Comparison of ENCODE assay signal across 8 cellular contexts in genomic region chr4:80183196-80184052, GRCh38.
DNase-seq lines count a peak whose midpoint lies in the region; ATAC-seq, FAIRE-seq and TF ChIP-seq lines count a peak whose summit lies in the region.

No MANE protein-coding gene starts in this region.

- in situ Hi-C loops in astrocyte of the cerebellum (cut with HindIII; ENCODE audit: low sequenced_read_pairs) = no loop called here

- no peaks in the 10 kb centered on the region for H3K27me3 Mint-ChIP-seq in stimulated activated memory B cell treated with anti-CD40 and anti-IgM and Interleukin-4, amounts not matched to agents 10 μg/mL and 1 μg/mL and 100 μg/mL, for 72 hours

- H3K4me3 Mint-ChIP-seq in stimulated activated memory B cell treated with anti-CD40 and anti-IgM and Interleukin-4, amounts not matched to agents 10 μg/mL and 1 μg/mL and 100 μg/mL, for 72 hours = peak overlapping the region; percentile 98

- H3K36me3 Mint-ChIP-seq in stimulated activated memory B cell treated with anti-CD40 and anti-IgM and Interleukin-4, amounts not matched to agents 10 μg/mL and 1 μg/mL and 100 μg/mL, for 72 hours = peaks cover 6% of the 10 kb centered on the region

- H3K27ac ChIP-seq in layer of hippocampus (ENCODE audit: low read depth, low read length) = peak overlapping the region; percentile 52

- no peak for FAIRE-seq in D721Med (lab: Jason Lieb, UNC)

- TF ChIP-seq CTCF in HFF-Myc (IDR thresholded peaks at IDR 0.05; ENCODE audit: low read depth, low read length, missing control alignments) (no peak), astrocyte of the cerebellum (IDR thresholded peaks at IDR 0.05; ENCODE audit: low read depth, low read length, missing control alignments) (no peak), D721Med (IDR thresholded peaks at IDR 0.05; ENCODE audit: insufficient read depth, missing control alignments) (no peak)

- DNase-seq in GDM1 (lab: John Stamatoyannopoulos, UW) (peak; percentile 65), HFF-Myc (ENCODE audit: extremely low read depth, low read depth) (no peak), NCI-H748 (lab: John Stamatoyannopoulos, UW; ENCODE audit: unreplicated experiment) (peak; percentile 77), astrocyte of the cerebellum (ENCODE audit: low read depth) (no peak), D721Med (ENCODE audit: insufficient read length, low spot score) (no peak), NCI-H1694 (lab: John Stamatoyannopoulos, UW) (no peak)

- peaks cover 4% of the 10 kb centered on the region for H3K9me3 Mint-ChIP-seq in stimulated activated memory B cell treated with anti-CD40 and anti-IgM and Interleukin-4, amounts not matched to agents 10 μg/mL and 1 μg/mL and 100 μg/mL, for 72 hours

- peak overlapping the region; percentile 96 for H3K27ac Mint-ChIP-seq in stimulated activated memory B cell treated with anti-CD40 and anti-IgM and Interleukin-4, amounts not matched to agents 10 μg/mL and 1 μg/mL and 100 μg/mL, for 72 hours

- peaks cover 50% of the 10 kb centered on the region for H3K4me1 Mint-ChIP-seq in stimulated activated memory B cell treated with anti-CD40 and anti-IgM and Interleukin-4, amounts not matched to agents 10 μg/mL and 1 μg/mL and 100 μg/mL, for 72 hours

- H3K27me3 ChIP-seq in layer of hippocampus (ENCODE audit: control insufficient read depth, insufficient read depth, low read length) = peaks cover 3% of the 10 kb centered on the region

- H3K4me3 ChIP-seq in HFF-Myc (replicated peaks; ENCODE audit: low read depth, low read length) = peak overlapping the region; percentile 66
- H3K4me3 ChIP-seq in astrocyte of the cerebellum (ENCODE audit: low read depth, low read length) = peak overlapping the region; percentile 89

- ATAC-seq in stimulated activated memory B cell treated with anti-CD40 and anti-IgM and Interleukin-4, amounts not matched to agents 10 μg/mL and 1 μg/mL and 100 μg/mL, for 72 hours = peak; percentile 65

Comparison
In these comparisons a context has a peak if more than half of its experiments do, and no peak if none do; other contexts are left out.
1. DNase-seq: peak in GDM1 (single experiment) and NCI-H748 (single experiment); none in HFF-Myc (single experiment), astrocyte of the cerebellum (single experiment), D721Med (single experiment) and NCI-H1694 (single experiment).